Comparison of ENCODE assay signal across 9 cellular contexts in genomic region chr18:27921904-27922541, GRCh38.
DNase-seq lines count a peak whose midpoint lies in the region; ATAC-seq and TF ChIP-seq lines count a peak whose summit lies in the region.
"Had no signal": no experiment of that assay in that cellular context is flagged by ENCODE, and none has a peak within 500 bp of the region (broad histone marks: within the 10 kb centered on the region; RNA-seq: fewer than 3 reads in every experiment).

No MANE protein-coding gene starts in this region.

- peak overlapping the region; percentile 61 for H3K27ac ChIP-seq in cingulate gyrus (ENCODE audit: low read depth, low read length)

- H3K36me3 Mint-ChIP-seq in mesothelial cell of epicardium, result peaks cover 6% of the 10 kb centered on the region

- H3K9me3 Mint-ChIP-seq in mesothelial cell of epicardium, result peaks cover 15% of the 10 kb centered on the region

- peak; percentile 6 for DNase-seq in AG20443 (ENCODE audit: low spot score)
- peak; percentile 57 for DNase-seq in LoVo (ENCODE audit: low spot score)
- peak; percentile 21 to 61 for DNase-seq in mesothelial cell of epicardium (ENCODE audit: low spot score in 2 of 2, unreplicated experiment in 2 of 2)
- no peak for DNase-seq in NCI-H2196 treated with DMSO at 0.1 percent for 48 hours (lab: John Stamatoyannopoulos, UW; ENCODE audit: unreplicated experiment)
- no peak for DNase-seq in stimulated activated CD4-positive, alpha-beta T cell treated with anti-CD3 and anti-CD28 coated beads, Interleukin-1b, Interleukin-23, amount 100 ng/mL, for 48 hours
- DNase-seq in NCI-H1694 (lab: John Stamatoyannopoulos, UW), result no peak
- DNase-seq: activated CD8-positive, alpha-beta memory T cell treated with anti-CD3 and anti-CD28 coated beads, Interleukin-2, amount 50 U/mL, for 4 hours had no signal

- no peak for TF ChIP-seq CTCF in mesothelial cell of epicardium (IDR thresholded peaks at IDR 0.05; ENCODE audit: unreplicated experiment)

- peak overlapping the region; percentile 68 for H3K4me3 Mint-ChIP-seq in mesothelial cell of epicardium

- H3K27me3 Mint-ChIP-seq in mesothelial cell of epicardium (ENCODE audit: low read depth), result no peaks in the 10 kb centered on the region

- peak overlapping the region; percentile 100 for H3K27ac Mint-ChIP-seq in mesothelial cell of epicardium

- no peak for ATAC-seq in GM19455 (IDR thresholded peaks at IDR 0.05; ENCODE audit: unreplicated experiment)

- peaks cover 27% of the 10 kb centered on the region for H3K4me1 Mint-ChIP-seq in mesothelial cell of epicardium

Comparison
In these comparisons a context has a peak if more than half of its experiments do, and no peak if none do; other contexts are left out.
1. DNase-seq: peak in AG20443 (single experiment), LoVo (single experiment) and mesothelial cell of epicardium (2 of 2); none in NCI-H2196 treated with DMSO at 0.1 percent for 48 hours (single experiment), stimulated activated CD4-positive, alpha-beta T cell treated with anti-CD3 and anti-CD28 coated beads, Interleukin-1b, Interleukin-23, amount 100 ng/mL, for 48 hours (single experiment) and NCI-H1694 (single experiment).